Comparison of ENCODE assay signal across 8 cellular contexts in genomic region chr3:100650651-100651611, GRCh38. TPM values are rescaled to one million over a fixed set of nuclear protein-coding genes. Genes with fewer than 3 reads are reported as not detected.
DNase-seq lines count a peak whose midpoint lies in the region; ATAC-seq and TF ChIP-seq lines count a peak whose summit lies in the region.

No MANE protein-coding gene starts in this region.

- no peak overlapping the region for H3K4me2 ChIP-seq in hepatocyte

- H3K27ac ChIP-seq in hepatocyte: no peak overlapping the region
- peak overlapping the region in 1 of 4 donors; percentile 8 for H3K27ac ChIP-seq in Peyer's patch

- no peaks in the 10 kb centered on the region for H3K4me1 ChIP-seq in hepatocyte (ENCODE audit: insufficient read depth)
- no peaks in the 10 kb centered on the region for H3K4me1 ChIP-seq in Peyer's patch

- no peaks in the 10 kb centered on the region for H4K20me1 ChIP-seq in hepatocyte (ENCODE audit: insufficient read depth, poor library complexity, severe bottlenecking)

- no peaks in the 10 kb centered on the region for H3K36me3 ChIP-seq in hepatocyte (replicated peaks; ENCODE audit: insufficient read depth, low read depth)
- no peaks in the 10 kb centered on the region for H3K36me3 ChIP-seq in Peyer's patch

- H3K27ac Mint-ChIP-seq in T-helper 17 cell: peak overlapping the region; percentile 87

- peaks cover 9% of the 10 kb centered on the region for H3K4me1 Mint-ChIP-seq in T-helper 17 cell

- no peak for TF ChIP-seq POLR2A in Peyer's patch (IDR thresholded peaks at IDR 0.05)

- TF ChIP-seq CTCF in hepatocyte (IDR thresholded peaks at IDR 0.05; ENCODE audit: poor library complexity) (peak; percentile 25), Peyer's patch (IDR thresholded peaks at IDR 0.05) (peak in 2 of 6 experiments; percentile 18 to 25)

- no peak overlapping the region for H3K4me3 ChIP-seq in hepatocyte
- H3K4me3 ChIP-seq in Peyer's patch: no peak overlapping the region

- H3K36me3 Mint-ChIP-seq in T-helper 17 cell (ENCODE audit: low read depth): no peaks in the 10 kb centered on the region

- peak overlapping the region; percentile 76 for H3K4me3 Mint-ChIP-seq in T-helper 17 cell

- H2AFZ ChIP-seq in hepatocyte: no peak overlapping the region

- H3K79me2 ChIP-seq in hepatocyte: no peaks in the 10 kb centered on the region

- DNase-seq in GM03348 (ENCODE audit: low spot score) (peak; percentile 57), T-helper 17 cell (no peak), hepatocyte (ENCODE audit: low spot score) (no peak), cerebellar cortex (ENCODE audit: low spot score) (no peak), NCI-H1105 (lab: John Stamatoyannopoulos, UW) (no peak), Peyer's patch (no peak)

- ATAC-seq in GM19455 (IDR thresholded peaks at IDR 0.05; ENCODE audit: unreplicated experiment) (peak; percentile 98), HG03432 (IDR thresholded peaks at IDR 0.05; ENCODE audit: unreplicated experiment) (peak; percentile 99), T-helper 17 cell (peak; percentile 75)

- H3K9me3 ChIP-seq in T-helper 17 cell (ENCODE audit: control insufficient read depth, low read length, poor library complexity, severe bottlenecking): no peaks in the 10 kb centered on the region
- no peaks in the 10 kb centered on the region for H3K9me3 ChIP-seq in hepatocyte (ENCODE audit: low read depth)
- H3K9me3 ChIP-seq in Peyer's patch: no peaks in the 10 kb centered on the region

- H3K27me3 ChIP-seq in hepatocyte (no peaks in the 10 kb centered on the region), Peyer's patch (no peaks in the 10 kb centered on the region)

- WGBS in hepatocyte (ENCODE audit: low lambda C conversion rate, missing lambda C conversion rate): 63% methylated on average over 4 of the region's 4 CpGs

- H3K9me2 ChIP-seq in hepatocyte (replicated peaks; ENCODE audit: insufficient read depth): no peaks in the 10 kb centered on the region

- H3K27me3 Mint-ChIP-seq in T-helper 17 cell: peaks cover 8% of the 10 kb centered on the region

RNA-seq across cellular contexts. Expression of gene ADGRG7, which starts 41.5 kb away (rescaled TPM):
- total RNA-seq in T-helper 17 cell: not detected
- 33.3 and 34.1 TPM in 2 replicates for total RNA-seq in hepatocyte
- polyA plus RNA-seq in hepatocyte: 2.5 and 4.9 TPM in 2 replicates
- 100 to 1,000 TPM in 2 of 4 donors, 10 to 100 TPM in 1, 1 to 10 TPM in 1; 5.8 to 124 (median 83.1) TPM for total RNA-seq in Peyer's patch

RNA-seq across cellular contexts. Expression of gene TFG, which starts 58.4 kb away (rescaled TPM):
- total RNA-seq in T-helper 17 cell: 10 to 100 TPM; 59.2 to 60.4 TPM
- total RNA-seq in hepatocyte: 150 and 172 TPM in 2 replicates
- 216 and 228 TPM in 2 replicates for polyA plus RNA-seq in hepatocyte
- total RNA-seq in Peyer's patch: 100 to 1,000 TPM in 3 of 4 donors, 10 to 100 TPM in 1; 75.1 to 188 (median 141) TPM

Comparison
In these comparisons a context has a peak if more than half of its experiments do, and no peak if none do; other contexts are left out.
1. RNA of gene ADGRG7, which starts 41.5 kb away (total RNA-seq): 5.8 to 124 TPM in Peyer's patch and 33.3 to 34.1 TPM in hepatocyte; not detected in T-helper 17 cell; every median in the first group is over 4 times any median in the second.
2. Peak in every context shown above with its lines, with median percentiles within 50 percentile points of each other: ATAC-seq.